In the genomic region with DNA sequence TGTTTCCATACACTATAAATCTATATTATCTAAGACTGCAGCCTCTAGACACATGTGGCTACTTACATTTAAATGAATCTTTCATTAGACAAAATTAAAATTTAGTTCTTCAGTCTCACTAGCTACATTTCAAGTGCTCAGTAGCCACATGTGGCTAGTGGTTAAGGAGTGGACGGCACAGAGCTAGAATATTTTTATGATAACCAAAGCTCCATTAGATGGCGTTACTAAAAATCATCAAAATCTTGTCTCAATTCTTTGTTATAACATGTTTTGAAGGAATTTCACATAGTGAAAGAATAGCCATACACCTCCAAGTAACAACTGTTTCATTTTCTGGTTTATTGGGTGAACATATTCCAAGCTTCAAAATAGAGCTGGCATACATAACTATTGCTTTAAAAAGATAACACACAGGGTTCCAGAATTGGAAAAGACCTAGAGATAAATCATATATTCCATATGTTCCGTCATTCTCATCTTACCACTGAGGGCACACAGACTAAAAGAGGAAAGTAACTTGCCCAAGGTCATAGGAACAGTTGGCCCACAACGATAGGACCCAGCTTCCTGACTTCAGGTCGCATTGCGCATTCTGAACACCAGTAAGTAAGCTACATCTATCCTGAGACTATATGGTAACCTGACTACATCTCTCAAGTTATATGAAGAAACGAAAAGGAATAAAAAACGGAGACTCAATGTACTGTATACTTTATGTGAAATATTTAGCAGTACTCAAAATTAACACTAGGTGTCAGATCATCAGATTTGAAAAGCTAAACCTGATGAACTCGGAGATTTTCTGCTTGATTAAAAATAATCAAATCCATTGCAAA, we compare ENCODE assay signal across 8 cellular contexts.
DNase-seq lines count a peak whose midpoint lies in the region; ATAC-seq, FAIRE-seq and TF ChIP-seq lines count a peak whose summit lies in the region.

No MANE protein-coding gene starts in this region.

- 38% methylated on average over 9 of the region's 9 CpGs for WGBS in right cardiac atrium
- 47 to 50% methylated on average over 9 of the region's 9 CpGs for WGBS in thyroid gland, 2 donors
- WGBS in lower leg skin, 2 donors, result 31 to 36% methylated on average over 9 of the region's 9 CpGs

- peak in 1 of 2 donors; percentile 25 for ATAC-seq in right cardiac atrium
- no peak for ATAC-seq in GM21367 (IDR thresholded peaks at IDR 0.05; ENCODE audit: unreplicated experiment)
- ATAC-seq in stimulated activated naive CD8-positive, alpha-beta T cell treated with anti-CD3 and anti-CD28 coated beads, Interleukin-15, Interleukin-2, amounts not matched to agents 100 U/mL and 50 U/mL, for 24 hours, result no peak

- H3K27ac ChIP-seq in right cardiac atrium (ENCODE audit: low read length), result no peak overlapping the region
- H3K27ac ChIP-seq in thyroid gland, result peak overlapping the region; percentile 53 to 65 (median 55)

- H3K4me3 ChIP-seq in right cardiac atrium (ENCODE audit: low read length) (peak overlapping the region; percentile 28), thyroid gland (replicated peaks in 1 of 3) (no peak overlapping the region), lower leg skin (ENCODE audit: low read depth, poor library complexity, severe bottlenecking) (no peak overlapping the region)

- H3K9me3 ChIP-seq in right cardiac atrium (ENCODE audit: control insufficient read depth, low read length), result no peaks in the 10 kb centered on the region
- no peaks in the 10 kb centered on the region for H3K9me3 ChIP-seq in thyroid gland

- intact Hi-C loops in right cardiac atrium (cut with DNase I) (loop anchor here in 3 of 4 donors (5.0 to 10.0 kb wide), 4 partner anchors 73 to 417 kb away; no protein-coding TSS in a partner anchor), thyroid gland (cut with DNase I) (loop anchor here (2.0 kb wide), 1 partner anchor 219 kb away; no protein-coding TSS in a partner anchor), lower leg skin (cut with DNase I; ENCODE audit: low total_unique reads) (loop anchor here (2.0 kb wide), 1 partner anchor 217 kb away; no protein-coding TSS in a partner anchor)

- TF ChIP-seq CTCF in thyroid gland (IDR thresholded peaks at IDR 0.05) (peak; percentile 32 to 86 (median 58)), lower leg skin (IDR thresholded peaks at IDR 0.05) (no peak)

- peaks cover 3% of the 10 kb centered on the region for H3K4me1 ChIP-seq in right cardiac atrium (ENCODE audit: control insufficient read depth, insufficient read depth, low read length)
- H3K4me1 ChIP-seq in thyroid gland, result peaks cover 16 to 22% of the 10 kb centered on the region in 2 donors

- FAIRE-seq in G401.6 (lab: Jason Lieb, UNC), result peak; percentile 36

- no peak for TF ChIP-seq POLR2A in thyroid gland (IDR thresholded peaks at IDR 0.05)
- no peak for TF ChIP-seq POLR2A in lower leg skin (IDR thresholded peaks at IDR 0.05)

- no peaks in the 10 kb centered on the region for H3K36me3 ChIP-seq in thyroid gland

- no peaks in the 10 kb centered on the region for H3K27me3 ChIP-seq in right cardiac atrium (ENCODE audit: control insufficient read depth, insufficient read depth)
- H3K27me3 ChIP-seq in thyroid gland, result no peaks in the 10 kb centered on the region

- peak; percentile 53 for DNase-seq in LHCN-M2 (ENCODE audit: low read depth)
- DNase-seq in UCSD-AML1 (lab: John Stamatoyannopoulos, UW; ENCODE audit: unreplicated experiment), result peak; percentile 7
- no peak for DNase-seq in right cardiac atrium
- no peak for DNase-seq in thyroid gland
- DNase-seq in lower leg skin (ENCODE audit: low spot score in 2 of 2), result no peak
- no peak for DNase-seq in stimulated activated naive CD8-positive, alpha-beta T cell treated with anti-CD3 and anti-CD28 coated beads, Interleukin-15, Interleukin-2, amounts not matched to agents 100 U/mL and 50 U/mL, for 24 hours

Comparison
In these comparisons a context has a peak if more than half of its experiments do, and no peak if none do; other contexts are left out.
1. DNase-seq: peak in LHCN-M2 (single experiment) and UCSD-AML1 (single experiment); none in right cardiac atrium (0 of 3), thyroid gland (0 of 2), lower leg skin (0 of 2) and stimulated activated naive CD8-positive, alpha-beta T cell treated with anti-CD3 and anti-CD28 coated beads, Interleukin-15, Interleukin-2, amounts not matched to agents 100 U/mL and 50 U/mL, for 24 hours (single experiment).
2. CTCF ChIP-seq: peak in thyroid gland (6 of 6); none in lower leg skin (0 of 3).